1 cellular context compared by ENCODE assay signal in genomic region chr12:121568971-121569808, GRCh38.
TF ChIP-seq lines count a peak whose summit lies in the region.

No MANE protein-coding gene starts in this region.

TF ChIP-seq in HEK293, 187 proteins besides CTCF, POLR2A, EP300 and RAD21 (continued from another document):
- TF ChIP-seq PBX3 (CRISPR knock-in tag; IDR thresholded peaks at IDR 0.05) (no peak), MEIS1 (CRISPR knock-in tag; IDR thresholded peaks at IDR 0.05; ENCODE audit: borderline replicate concordance) (no peak), PRDM2 (tag by site-specific recombination; IDR thresholded peaks at IDR 0.05; ENCODE audit: borderline replicate concordance) (no peak), ZNF280C (tag by site-specific recombination; IDR thresholded peaks at IDR 0.05) (no peak), GFI1B (tag by site-specific recombination; IDR thresholded peaks at IDR 0.05) (peak; percentile 13; the same call in 1 of the 2 replicates), ZNF548 (tag by site-specific recombination; IDR thresholded peaks at IDR 0.05) (no peak), ZNF10 (tag by site-specific recombination; IDR thresholded peaks at IDR 0.05) (no peak), ZNF221 (tag by site-specific recombination; IDR thresholded peaks at IDR 0.05; ENCODE audit: borderline replicate concordance) (no peak), ZFP69B (tag by site-specific recombination; IDR thresholded peaks at IDR 0.05) (peak; percentile 37; the same call in 1 of the 2 replicates), ZNF510 (tag by site-specific recombination; IDR thresholded peaks at IDR 0.05; ENCODE audit: insufficient replicate concordance) (no peak), YY1 (tag by site-specific recombination; IDR thresholded peaks at IDR 0.05) (no peak), ZNF560 (tag by site-specific recombination; IDR thresholded peaks at IDR 0.05; ENCODE audit: borderline replicate concordance) (no peak), KLF1 (tag by site-specific recombination; IDR thresholded peaks at IDR 0.05) (no peak), BCL11A (tag by site-specific recombination; IDR thresholded peaks at IDR 0.05; ENCODE audit: low read depth) (no peak)
